In the genomic region with DNA sequence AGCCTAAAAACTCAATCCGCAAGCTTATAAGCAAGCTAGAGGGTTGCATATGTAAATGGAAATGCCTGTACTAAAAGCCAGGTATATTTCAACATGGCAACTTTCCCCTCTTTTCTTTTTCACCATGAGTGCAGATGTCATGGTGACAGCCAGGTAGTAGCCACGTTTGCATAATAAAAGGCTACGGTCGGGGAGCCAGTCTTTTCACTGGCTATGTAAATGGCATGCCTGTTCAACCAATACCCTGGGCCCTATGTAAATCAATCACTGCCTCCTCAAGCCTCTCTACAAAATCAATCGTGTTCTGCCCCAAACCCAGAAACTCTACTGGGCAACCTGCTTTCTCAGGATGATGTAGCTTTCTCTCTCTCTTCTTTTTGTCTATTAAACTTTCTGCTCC, we compare ENCODE assay signal across 1 cellular context.
TF ChIP-seq lines count a peak whose summit lies in the region.

No MANE protein-coding gene starts in this region.

TF ChIP-seq in GM23338, 12 proteins besides CTCF, POLR2A, EP300 and RAD21 (continued from another document):
- TF ChIP-seq, protein P1, sequence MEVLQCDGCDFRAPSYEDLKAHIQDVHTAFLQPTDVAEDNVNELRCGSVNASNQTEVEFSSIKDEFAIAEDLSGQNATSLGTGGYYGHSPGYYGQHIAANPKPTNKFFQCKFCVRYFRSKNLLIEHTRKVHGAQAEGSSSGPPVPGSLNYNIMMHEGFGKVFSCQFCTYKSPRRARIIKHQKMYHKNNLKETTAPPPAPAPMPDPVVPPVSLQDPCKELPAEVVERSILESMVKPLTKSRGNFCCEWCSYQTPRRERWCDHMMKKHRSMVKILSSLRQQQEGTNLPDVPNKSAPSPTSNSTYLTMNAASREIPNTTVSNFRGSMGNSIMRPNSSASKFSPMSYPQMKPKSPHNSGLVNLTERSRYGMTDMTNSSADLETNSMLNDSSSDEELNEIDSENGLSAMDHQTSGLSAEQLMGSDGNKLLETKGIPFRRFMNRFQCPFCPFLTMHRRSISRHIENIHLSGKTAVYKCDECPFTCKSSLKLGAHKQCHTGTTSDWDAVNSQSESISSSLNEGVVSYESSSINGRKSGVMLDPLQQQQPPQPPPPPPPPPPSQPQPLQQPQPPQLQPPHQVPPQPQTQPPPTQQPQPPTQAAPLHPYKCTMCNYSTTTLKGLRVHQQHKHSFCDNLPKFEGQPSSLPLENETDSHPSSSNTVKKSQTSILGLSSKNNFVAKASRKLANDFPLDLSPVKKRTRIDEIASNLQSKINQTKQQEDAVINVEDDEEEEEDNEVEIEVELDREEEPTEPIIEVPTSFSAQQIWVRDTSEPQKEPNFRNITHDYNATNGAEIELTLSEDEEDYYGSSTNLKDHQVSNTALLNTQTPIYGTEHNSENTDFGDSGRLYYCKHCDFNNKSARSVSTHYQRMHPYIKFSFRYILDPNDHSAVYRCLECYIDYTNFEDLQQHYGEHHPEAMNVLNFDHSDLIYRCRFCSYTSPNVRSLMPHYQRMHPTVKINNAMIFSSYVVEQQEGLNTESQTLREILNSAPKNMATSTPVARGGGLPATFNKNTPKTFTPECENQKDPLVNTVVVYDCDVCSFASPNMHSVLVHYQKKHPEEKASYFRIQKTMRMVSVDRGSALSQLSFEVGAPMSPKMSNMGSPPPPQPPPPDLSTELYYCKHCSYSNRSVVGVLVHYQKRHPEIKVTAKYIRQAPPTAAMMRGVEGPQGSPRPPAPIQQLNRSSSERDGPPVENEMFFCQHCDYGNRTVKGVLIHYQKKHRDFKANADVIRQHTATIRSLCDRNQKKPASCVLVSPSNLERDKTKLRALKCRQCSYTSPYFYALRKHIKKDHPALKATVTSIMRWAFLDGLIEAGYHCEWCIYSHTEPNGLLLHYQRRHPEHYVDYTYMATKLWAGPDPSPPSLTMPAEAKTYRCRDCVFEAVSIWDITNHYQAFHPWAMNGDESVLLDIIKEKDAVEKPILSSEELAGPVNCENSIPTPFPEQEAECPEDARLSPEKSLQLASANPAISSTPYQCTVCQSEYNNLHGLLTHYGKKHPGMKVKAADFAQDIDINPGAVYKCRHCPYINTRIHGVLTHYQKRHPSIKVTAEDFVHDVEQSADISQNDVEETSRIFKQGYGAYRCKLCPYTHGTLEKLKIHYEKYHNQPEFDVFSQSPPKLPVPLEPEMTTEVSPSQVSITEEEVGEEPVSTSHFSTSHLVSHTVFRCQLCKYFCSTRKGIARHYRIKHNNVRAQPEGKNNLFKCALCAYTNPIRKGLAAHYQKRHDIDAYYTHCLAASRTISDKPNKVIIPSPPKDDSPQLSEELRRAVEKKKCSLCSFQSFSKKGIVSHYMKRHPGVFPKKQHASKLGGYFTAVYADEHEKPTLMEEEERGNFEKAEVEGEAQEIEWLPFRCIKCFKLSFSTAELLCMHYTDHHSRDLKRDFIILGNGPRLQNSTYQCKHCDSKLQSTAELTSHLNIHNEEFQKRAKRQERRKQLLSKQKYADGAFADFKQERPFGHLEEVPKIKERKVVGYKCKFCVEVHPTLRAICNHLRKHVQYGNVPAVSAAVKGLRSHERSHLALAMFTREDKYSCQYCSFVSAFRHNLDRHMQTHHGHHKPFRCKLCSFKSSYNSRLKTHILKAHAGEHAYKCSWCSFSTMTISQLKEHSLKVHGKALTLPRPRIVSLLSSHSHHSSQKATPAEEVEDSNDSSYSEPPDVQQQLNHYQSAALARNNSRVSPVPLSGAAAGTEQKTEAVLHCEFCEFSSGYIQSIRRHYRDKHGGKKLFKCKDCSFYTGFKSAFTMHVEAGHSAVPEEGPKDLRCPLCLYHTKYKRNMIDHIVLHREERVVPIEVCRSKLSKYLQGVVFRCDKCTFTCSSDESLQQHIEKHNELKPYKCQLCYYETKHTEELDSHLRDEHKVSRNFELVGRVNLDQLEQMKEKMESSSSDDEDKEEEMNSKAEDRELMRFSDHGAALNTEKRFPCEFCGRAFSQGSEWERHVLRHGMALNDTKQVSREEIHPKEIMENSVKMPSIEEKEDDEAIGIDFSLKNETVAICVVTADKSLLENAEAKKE (CRISPR knock-in tag; IDR thresholded peaks at IDR 0.05): no peak
- TF ChIP-seq NANOG (IDR thresholded peaks at IDR 0.05; ENCODE audit: borderline replicate concordance) (no peak), EZH2 (IDR thresholded peaks at IDR 0.05; ENCODE audit: low read depth, unreplicated experiment) (no peak), STAT1 (IDR thresholded peaks at IDR 0.05; ENCODE audit: unreplicated experiment) (no peak)
- TF ChIP-seq, protein P2, sequence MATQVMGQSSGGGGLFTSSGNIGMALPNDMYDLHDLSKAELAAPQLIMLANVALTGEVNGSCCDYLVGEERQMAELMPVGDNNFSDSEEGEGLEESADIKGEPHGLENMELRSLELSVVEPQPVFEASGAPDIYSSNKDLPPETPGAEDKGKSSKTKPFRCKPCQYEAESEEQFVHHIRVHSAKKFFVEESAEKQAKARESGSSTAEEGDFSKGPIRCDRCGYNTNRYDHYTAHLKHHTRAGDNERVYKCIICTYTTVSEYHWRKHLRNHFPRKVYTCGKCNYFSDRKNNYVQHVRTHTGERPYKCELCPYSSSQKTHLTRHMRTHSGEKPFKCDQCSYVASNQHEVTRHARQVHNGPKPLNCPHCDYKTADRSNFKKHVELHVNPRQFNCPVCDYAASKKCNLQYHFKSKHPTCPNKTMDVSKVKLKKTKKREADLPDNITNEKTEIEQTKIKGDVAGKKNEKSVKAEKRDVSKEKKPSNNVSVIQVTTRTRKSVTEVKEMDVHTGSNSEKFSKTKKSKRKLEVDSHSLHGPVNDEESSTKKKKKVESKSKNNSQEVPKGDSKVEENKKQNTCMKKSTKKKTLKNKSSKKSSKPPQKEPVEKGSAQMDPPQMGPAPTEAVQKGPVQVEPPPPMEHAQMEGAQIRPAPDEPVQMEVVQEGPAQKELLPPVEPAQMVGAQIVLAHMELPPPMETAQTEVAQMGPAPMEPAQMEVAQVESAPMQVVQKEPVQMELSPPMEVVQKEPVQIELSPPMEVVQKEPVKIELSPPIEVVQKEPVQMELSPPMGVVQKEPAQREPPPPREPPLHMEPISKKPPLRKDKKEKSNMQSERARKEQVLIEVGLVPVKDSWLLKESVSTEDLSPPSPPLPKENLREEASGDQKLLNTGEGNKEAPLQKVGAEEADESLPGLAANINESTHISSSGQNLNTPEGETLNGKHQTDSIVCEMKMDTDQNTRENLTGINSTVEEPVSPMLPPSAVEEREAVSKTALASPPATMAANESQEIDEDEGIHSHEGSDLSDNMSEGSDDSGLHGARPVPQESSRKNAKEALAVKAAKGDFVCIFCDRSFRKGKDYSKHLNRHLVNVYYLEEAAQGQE (IDR thresholded peaks at IDR 0.05; ENCODE audit: unreplicated experiment): no peak
- TF ChIP-seq, protein P3, sequence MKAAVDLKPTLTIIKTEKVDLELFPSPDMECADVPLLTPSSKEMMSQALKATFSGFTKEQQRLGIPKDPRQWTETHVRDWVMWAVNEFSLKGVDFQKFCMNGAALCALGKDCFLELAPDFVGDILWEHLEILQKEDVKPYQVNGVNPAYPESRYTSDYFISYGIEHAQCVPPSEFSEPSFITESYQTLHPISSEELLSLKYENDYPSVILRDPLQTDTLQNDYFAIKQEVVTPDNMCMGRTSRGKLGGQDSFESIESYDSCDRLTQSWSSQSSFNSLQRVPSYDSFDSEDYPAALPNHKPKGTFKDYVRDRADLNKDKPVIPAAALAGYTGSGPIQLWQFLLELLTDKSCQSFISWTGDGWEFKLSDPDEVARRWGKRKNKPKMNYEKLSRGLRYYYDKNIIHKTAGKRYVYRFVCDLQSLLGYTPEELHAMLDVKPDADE (IDR thresholded peaks at IDR 0.05): no peak
